ENCODE assay signal across 10 cellular contexts in genomic region chr6:161434921-161435411, GRCh38.
DNase-seq lines count a peak whose midpoint lies in the region; ATAC-seq and TF ChIP-seq lines count a peak whose summit lies in the region.
"Had no signal": no experiment of that assay in that cellular context is flagged by ENCODE, and none has a peak within 500 bp of the region (broad histone marks: within the 10 kb centered on the region; RNA-seq: fewer than 3 reads in every experiment).

No MANE protein-coding gene starts in this region.

- DNase-seq in AG09309 (ENCODE audit: low read depth) = peak; percentile 98
- DNase-seq in RWPE2 (ENCODE audit: low spot score) = no peak
- DNase-seq in fibroblast of the aortic adventitia (ENCODE audit: low read depth) = peak; percentile 99
- DNase-seq in non-pigmented ciliary epithelial cell (ENCODE audit: low read depth) = peak; percentile 97
- no peak for DNase-seq in GM19240 (ENCODE audit: insufficient read length, low spot score)
- DNase-seq: naive B cell, T-cell had no signal

- H3K36me3 ChIP-seq in RWPE2 (ENCODE audit: low read depth) = no peaks in the 10 kb centered on the region

- H3K27me3 ChIP-seq in RWPE2 (ENCODE audit: insufficient read depth, poor library complexity, severe bottlenecking) = no peaks in the 10 kb centered on the region

- TF ChIP-seq CTCF in AG09309 (IDR thresholded peaks at IDR 0.05; ENCODE audit: control insufficient read depth, insufficient read depth, low read depth, low read length, missing control alignments) (no peak), RWPE2 (IDR thresholded peaks at IDR 0.05; ENCODE audit: poor library complexity, severe bottlenecking) (no peak), fibroblast of the aortic adventitia (IDR thresholded peaks at IDR 0.05; ENCODE audit: insufficient read depth, low read length) (no peak)

- peaks cover 41% of the 10 kb centered on the region for H3K4me1 ChIP-seq in RWPE2 (ENCODE audit: insufficient read depth, poor library complexity, severe bottlenecking)

- H3K4me3 ChIP-seq in AG09309 (ENCODE audit: control insufficient read depth, low read depth, low read length) (no peak overlapping the region), RWPE2 (ENCODE audit: severe bottlenecking) (no peak overlapping the region), fibroblast of the aortic adventitia (ENCODE audit: low read depth, low read length) (no peak overlapping the region)

- ATAC-seq in RWPE2 (ENCODE audit: low read depth) (peak; percentile 84), GM18867 (IDR thresholded peaks at IDR 0.05; ENCODE audit: unreplicated experiment) (no peak), GM19395 (IDR thresholded peaks at IDR 0.05; ENCODE audit: unreplicated experiment) (no peak), GM18498 (IDR thresholded peaks at IDR 0.05; ENCODE audit: unreplicated experiment) (no peak)
- ATAC-seq: T-cell had no signal

- no peaks in the 10 kb centered on the region for H3K9me3 ChIP-seq in RWPE2 (ENCODE audit: severe bottlenecking)

- peak overlapping the region; percentile 93 for H3K27ac ChIP-seq in RWPE2 (ENCODE audit: poor library complexity, severe bottlenecking)

Comparison
In these comparisons a context has a peak if more than half of its experiments do, and no peak if none do; other contexts are left out.
1. DNase-seq: peak in AG09309 (single experiment), fibroblast of the aortic adventitia (single experiment) and non-pigmented ciliary epithelial cell (single experiment); none in RWPE2 (single experiment) and GM19240 (single experiment).